In the genomic region with DNA sequence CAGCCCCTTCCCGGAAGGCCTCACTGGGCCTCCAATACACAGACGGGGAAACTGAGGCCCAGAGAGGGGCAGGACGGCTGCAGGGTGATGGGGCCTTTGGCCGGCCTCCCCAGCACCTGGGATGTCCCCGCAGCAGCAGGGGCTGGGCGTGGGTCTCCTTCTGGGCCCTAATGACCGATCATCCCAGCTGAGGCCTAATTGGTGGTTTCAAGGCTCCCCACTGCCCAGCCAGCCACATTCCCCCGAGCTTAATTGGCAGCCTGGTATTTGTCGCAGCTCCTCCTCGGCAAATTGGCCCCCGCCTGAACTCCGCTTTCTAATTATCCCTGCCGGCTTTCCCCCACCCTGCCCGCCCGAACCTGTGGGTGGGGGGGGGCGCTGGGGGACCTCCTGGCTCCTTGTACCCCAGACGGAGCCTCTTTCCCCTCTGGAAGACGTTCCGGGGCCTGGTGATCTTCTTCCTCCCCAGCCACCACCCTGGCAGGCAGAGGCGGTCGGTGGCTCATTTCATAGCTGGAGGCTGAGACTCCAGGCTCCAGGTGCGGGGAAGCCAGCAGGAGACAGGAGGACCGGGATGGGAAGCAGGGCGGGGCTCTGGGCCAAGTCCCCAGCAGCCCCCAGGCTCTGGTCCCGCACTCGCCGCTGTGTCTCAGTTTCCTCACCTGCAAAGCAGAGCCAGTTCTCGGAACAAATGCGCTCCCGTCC, we compare ENCODE assay signal across 13 cellular contexts. TPM values are rescaled to one million over a fixed set of nuclear protein-coding genes. Genes with fewer than 3 reads are reported as not detected.
DNase-seq lines count a peak whose midpoint lies in the region; ATAC-seq and TF ChIP-seq lines count a peak whose summit lies in the region.
"Had no signal": no experiment of that assay in that cellular context is flagged by ENCODE, and none has a peak within 500 bp of the region (broad histone marks: within the 10 kb centered on the region; RNA-seq: fewer than 3 reads in every experiment).

No MANE protein-coding gene starts in this region.

- H3K27me3 ChIP-seq in BE2C (no peaks in the 10 kb centered on the region), MG63 (no peaks in the 10 kb centered on the region)
- H3K27me3 ChIP-seq: right atrium auricular region had no signal

- no peak for TF ChIP-seq CTCF in BE2C (IDR thresholded peaks at IDR 0.05; ENCODE audit: low read depth, low read length)
- TF ChIP-seq CTCF in HFFc6 (IDR thresholded peaks at IDR 0.05), result no peak
- no peak for TF ChIP-seq CTCF in choroid plexus epithelial cell (conservative IDR thresholded peaks at IDR 0.05; ENCODE audit: low read depth, low read length)
- TF ChIP-seq CTCF in mesothelial cell of epicardium (IDR thresholded peaks at IDR 0.05; ENCODE audit: unreplicated experiment), result no peak

- peaks cover 7% of the 10 kb centered on the region for H3K4me1 ChIP-seq in BE2C

- no peaks in the 10 kb centered on the region for H3K27me3 Mint-ChIP-seq in HFFc6 (ENCODE audit: insufficient read depth)
- no peaks in the 10 kb centered on the region for H3K27me3 Mint-ChIP-seq in mesothelial cell of epicardium (ENCODE audit: low read depth)
- no peaks in the 10 kb centered on the region for H3K27me3 Mint-ChIP-seq in activated CD4-positive, alpha-beta T cell treated with anti-CD3 and anti-CD28 coated beads for 36 hours
- H3K27me3 Mint-ChIP-seq: CD4-positive, alpha-beta T cell had no signal

- DNase-seq in BE2C, result peak; percentile 37
- DNase-seq in HFFc6, result peak; percentile 62
- DNase-seq in choroid plexus epithelial cell (ENCODE audit: low read depth), result peak; percentile 36
- no peak for DNase-seq in mesothelial cell of epicardium (ENCODE audit: low spot score in 2 of 2, unreplicated experiment in 2 of 2)
- no peak for DNase-seq in activated CD4-positive, alpha-beta T cell treated with anti-CD3 and anti-CD28 coated beads for 36 hours
- no peak for DNase-seq in midbrain (lab: John Stamatoyannopoulos, UW)
- no peak for DNase-seq in MG63
- DNase-seq: activated T-cell treated with anti-CD3 and anti-CD28 coated beads, Interleukin-2, amount 50 U/mL, for 48 hours; CD4-positive, alpha-beta T cell; NCI-H1105 treated with DMSO at 0.1 percent for 48 hours had no signal

- H3K4me3 Mint-ChIP-seq in HFFc6, result peak overlapping the region; percentile 61
- peak overlapping the region; percentile 14 for H3K4me3 Mint-ChIP-seq in mesothelial cell of epicardium
- H3K4me3 Mint-ChIP-seq in activated CD4-positive, alpha-beta T cell treated with anti-CD3 and anti-CD28 coated beads for 36 hours, result no peak overlapping the region
- H3K4me3 Mint-ChIP-seq: CD4-positive, alpha-beta T cell had no signal

- H3K36me3 Mint-ChIP-seq in HFFc6 (ENCODE audit: low read depth) (peaks cover 5% of the 10 kb centered on the region), mesothelial cell of epicardium (peaks cover 5% of the 10 kb centered on the region)
- peaks cover 2% of the 10 kb centered on the region for H3K36me3 Mint-ChIP-seq in activated CD4-positive, alpha-beta T cell treated with anti-CD3 and anti-CD28 coated beads for 36 hours (ENCODE audit: low read depth)

- H3K4me3 ChIP-seq in BE2C (ENCODE audit: low read depth, low read length), result no peak overlapping the region
- H3K4me3 ChIP-seq in choroid plexus epithelial cell (ENCODE audit: low read depth, low read length), result no peak overlapping the region
- H3K4me3 ChIP-seq in MG63, result no peak overlapping the region
- H3K4me3 ChIP-seq: right atrium auricular region, SK-N-MC had no signal

- H3K9me3 ChIP-seq in BE2C (no peaks in the 10 kb centered on the region), MG63 (no peaks in the 10 kb centered on the region)
- H3K9me3 ChIP-seq: right atrium auricular region had no signal

- peaks cover 19% of the 10 kb centered on the region for H3K4me1 Mint-ChIP-seq in HFFc6 (ENCODE audit: low read depth)
- H3K4me1 Mint-ChIP-seq in mesothelial cell of epicardium, result peaks cover 60% of the 10 kb centered on the region
- H3K4me1 Mint-ChIP-seq in activated CD4-positive, alpha-beta T cell treated with anti-CD3 and anti-CD28 coated beads for 36 hours, result peaks cover 4% of the 10 kb centered on the region

- H3K27ac Mint-ChIP-seq in HFFc6, result peak overlapping the region; percentile 87
- H3K27ac Mint-ChIP-seq in mesothelial cell of epicardium, result peak overlapping the region; percentile 96
- no peak overlapping the region for H3K27ac Mint-ChIP-seq in activated CD4-positive, alpha-beta T cell treated with anti-CD3 and anti-CD28 coated beads for 36 hours
- H3K27ac Mint-ChIP-seq: CD4-positive, alpha-beta T cell had no signal

- POLR2A ChIA-PET in activated CD4-positive, alpha-beta T cell treated with anti-CD3 and anti-CD28 coated beads for 36 hours (lab: Charles Lee), result interaction anchor here (0.6 kb wide), 1 partner anchor 18 kb away, joined by 6 read pairs; no protein-coding TSS in a partner anchor

- ATAC-seq in activated CD4-positive, alpha-beta T cell treated with anti-CD3 and anti-CD28 coated beads for 36 hours, result no peak
- no peak for ATAC-seq in GM19023 (IDR thresholded peaks at IDR 0.05; ENCODE audit: unreplicated experiment)

- CTCF ChIA-PET in activated CD4-positive, alpha-beta T cell treated with anti-CD3 and anti-CD28 coated beads for 36 hours (lab: Charles Lee), result no interaction called here

- intact Hi-C loops in activated CD4-positive, alpha-beta T cell treated with anti-CD3 and anti-CD28 coated beads for 36 hours (cut with DNase I, micrococcal nuclease), result loop anchor here in 1 of 2 experiments (2.0 kb wide), 1 partner anchor 16 kb away; no protein-coding TSS in a partner anchor

- H3K9me3 Mint-ChIP-seq in HFFc6 (no peaks in the 10 kb centered on the region), mesothelial cell of epicardium (no peaks in the 10 kb centered on the region)
- no peaks in the 10 kb centered on the region for H3K9me3 Mint-ChIP-seq in activated CD4-positive, alpha-beta T cell treated with anti-CD3 and anti-CD28 coated beads for 36 hours (ENCODE audit: low read depth)
- H3K9me3 Mint-ChIP-seq: CD4-positive, alpha-beta T cell had no signal

- no peaks in the 10 kb centered on the region for H3K36me3 ChIP-seq in BE2C
- no peaks in the 10 kb centered on the region for H3K36me3 ChIP-seq in MG63
- H3K36me3 ChIP-seq: right atrium auricular region had no signal

RNA-seq across cellular contexts. Expression of gene WDR18, which starts 27.2 kb away (rescaled TPM):
- polyA plus RNA-seq in BE2C (2012; ENCODE audit: insufficient read depth, insufficient read length, low read depth), result 247 TPM
- total RNA-seq in HFFc6 (2021; fragmentation: NEBNext Ultra II Directional; extraction: Animal tissue kit (Norgen Biotek cat#: 25700)), result 10 to 100 TPM; 47.5 to 55.8 (median 51.3) TPM
- 59.3 to 65.2 TPM (median 59.4 TPM) in 3 replicates for total RNA-seq in mesothelial cell of epicardium
- total RNA-seq in activated CD4-positive, alpha-beta T cell treated with anti-CD3 and anti-CD28 coated beads for 36 hours, result 10 to 100 TPM; 71.6 to 87.8 TPM
- 37.8 and 61.8 TPM in 2 replicates for total RNA-seq in MG63 (2014; rRNA removed; shearing (Covaris generic); ENCODE audit: low replicate concordance)

RNA-seq across cellular contexts. Expression of gene ARID3A, which starts 31.1 kb away (rescaled TPM):
- 23.2 TPM for polyA plus RNA-seq in BE2C (2012; ENCODE audit: insufficient read depth, insufficient read length, low read depth)
- 10 to 100 TPM; 35.1 to 44.2 (median 38.4) TPM for total RNA-seq in HFFc6 (2021; fragmentation: NEBNext Ultra II Directional; extraction: Animal tissue kit (Norgen Biotek cat#: 25700))
- total RNA-seq in mesothelial cell of epicardium, result 65.9 to 72.4 TPM (median 70.6 TPM) in 3 replicates
- total RNA-seq in activated CD4-positive, alpha-beta T cell treated with anti-CD3 and anti-CD28 coated beads for 36 hours, result 10 to 100 TPM; 25.1 to 36.0 TPM
- total RNA-seq in MG63 (2014; rRNA removed; shearing (Covaris generic); ENCODE audit: low replicate concordance), result 1.0 and 6.6 TPM in 2 replicates

RNA-seq across cellular contexts. Expression of gene KISS1R, which starts 39.8 kb away (rescaled TPM):
- not detected for polyA plus RNA-seq in BE2C (2012; ENCODE audit: insufficient read depth, insufficient read length, low read depth)
- total RNA-seq in HFFc6 (2021; fragmentation: NEBNext Ultra II Directional; extraction: Animal tissue kit (Norgen Biotek cat#: 25700)), result not detected
- 1.0 to 1.5 TPM (median 1.1 TPM) in 3 replicates for total RNA-seq in mesothelial cell of epicardium
- 10 to 100 TPM; 14.3 to 18.4 TPM for total RNA-seq in activated CD4-positive, alpha-beta T cell treated with anti-CD3 and anti-CD28 coated beads for 36 hours
- not detected in 2 replicates for total RNA-seq in MG63 (2014; rRNA removed; shearing (Covaris generic); ENCODE audit: low replicate concordance)
- total RNA-seq: right atrium auricular region had no signal

RNA-seq across cellular contexts. Expression of gene GRIN3B, which starts 43.3 kb away (rescaled TPM):
- polyA plus RNA-seq in BE2C (2012; ENCODE audit: insufficient read depth, insufficient read length, low read depth), result 0.26 TPM
- under 1 TPM; 0.34 to 0.66 (median 0.41) TPM for total RNA-seq in HFFc6 (2021; fragmentation: NEBNext Ultra II Directional; extraction: Animal tissue kit (Norgen Biotek cat#: 25700))
- 0.29 to 0.36 TPM (median 0.34 TPM) in 3 replicates for total RNA-seq in mesothelial cell of epicardium
- under 1 TPM in 1 of 2 experiments, not detected in 1; 0.09 TPM for total RNA-seq in activated CD4-positive, alpha-beta T cell treated with anti-CD3 and anti-CD28 coated beads for 36 hours
- not detected in 2 replicates for total RNA-seq in MG63 (2014; rRNA removed; shearing (Covaris generic); ENCODE audit: low replicate concordance)

RNA-seq across cellular contexts. Expression of gene R3HDM4, which starts 43.9 kb away (rescaled TPM):
- polyA plus RNA-seq in BE2C (2012; ENCODE audit: insufficient read depth, insufficient read length, low read depth), result 74.8 TPM
- total RNA-seq in HFFc6 (2021; fragmentation: NEBNext Ultra II Directional; extraction: Animal tissue kit (Norgen Biotek cat#: 25700)), result 10 to 100 TPM; 41.9 to 53.4 (median 45.9) TPM
- 47.4 to 50.5 TPM (median 49.5 TPM) in 3 replicates for total RNA-seq in mesothelial cell of epicardium
- 10 to 100 TPM; 73.7 to 83.3 TPM for total RNA-seq in activated CD4-positive, alpha-beta T cell treated with anti-CD3 and anti-CD28 coated beads for 36 hours
- 6.4 and 9.5 TPM in 2 replicates for total RNA-seq in MG63 (2014; rRNA removed; shearing (Covaris generic); ENCODE audit: low replicate concordance)

Comparison
In these comparisons a context has a peak if more than half of its experiments do, and no peak if none do; other contexts are left out.
1. DNase-seq: peak in BE2C (single experiment), HFFc6 (single experiment) and choroid plexus epithelial cell (single experiment); none in mesothelial cell of epicardium (0 of 2), activated CD4-positive, alpha-beta T cell treated with anti-CD3 and anti-CD28 coated beads for 36 hours (single experiment), midbrain (single experiment) and MG63 (single experiment).